In genomic region chr1:200923607-200924006, GRCh38 we compare ENCODE assay signal across 17 cellular contexts. TPM values are rescaled to one million over a fixed set of nuclear protein-coding genes. Genes with fewer than 3 reads are reported as not detected.
"Had no signal": no experiment of that assay in that cellular context is flagged by ENCODE, and none has a peak within 500 bp of the region (broad histone marks: within the 10 kb centered on the region; RNA-seq: fewer than 3 reads in every experiment).

No MANE protein-coding gene starts in this region.

- H3K4me1 ChIP-seq: breast epithelium, left lung, parathyroid adenoma, upper lobe of left lung had no signal

- H3K9ac ChIP-seq: parathyroid adenoma had no signal

- H2AFZ ChIP-seq: parathyroid adenoma had no signal

- H3K9me3 ChIP-seq: breast epithelium, left lung, upper lobe of left lung had no signal

- H3K4me3 ChIP-seq: breast epithelium, left lung, skin epidermis, upper lobe of left lung had no signal

- H3K27ac Mint-ChIP-seq: activated CD4-positive, alpha-beta T cell treated with anti-CD3 and anti-CD28 coated beads, Interleukin-2, amount 10 ng/mL, durations not matched to agents 7 days and 5 days; activated naive CD8-positive, alpha-beta T cell treated with anti-CD3 and anti-CD28 coated beads for 36 hours; naive thymus-derived CD4-positive, alpha-beta T cell; T-helper 2 cell treated with Interferon-gamma antibody and Interleukin-4, amounts not matched to agents 5 μg/mL and 100 μg/mL, for 36 hours had no signal

- FAIRE-seq: kidney had no signal

- H3K36me3 ChIP-seq: breast epithelium, left lung, upper lobe of left lung had no signal

- H3K27me3 Mint-ChIP-seq: activated naive CD8-positive, alpha-beta T cell treated with anti-CD3 and anti-CD28 coated beads for 36 hours had no signal

- ATAC-seq: left lung; naive thymus-derived CD4-positive, alpha-beta T cell; stimulated activated naive CD8-positive, alpha-beta T cell treated with anti-CD3 and anti-CD28 coated beads, Interleukin-15, Interleukin-2, amounts not matched to agents 100 U/mL and 50 U/mL, for 24 hours had no signal

- H3K79me2 ChIP-seq: parathyroid adenoma had no signal

- H3K27me3 ChIP-seq: breast epithelium, left lung, upper lobe of left lung had no signal

- H3K27ac ChIP-seq: breast epithelium, left lung, parathyroid adenoma, skin epidermis, upper lobe of left lung had no signal

- H3K36me3 Mint-ChIP-seq: activated naive CD8-positive, alpha-beta T cell treated with anti-CD3 and anti-CD28 coated beads for 36 hours; naive thymus-derived CD4-positive, alpha-beta T cell had no signal

- H3K4me3 Mint-ChIP-seq: activated CD4-positive, alpha-beta T cell treated with anti-CD3 and anti-CD28 coated beads, Interleukin-2, amount 10 ng/mL, durations not matched to agents 7 days and 5 days; activated naive CD8-positive, alpha-beta T cell treated with anti-CD3 and anti-CD28 coated beads for 36 hours; naive thymus-derived CD4-positive, alpha-beta T cell; T-helper 2 cell treated with Interferon-gamma antibody and Interleukin-4, amounts not matched to agents 5 μg/mL and 100 μg/mL, for 36 hours had no signal

- H3K9me3 Mint-ChIP-seq: activated CD4-positive, alpha-beta T cell treated with anti-CD3 and anti-CD28 coated beads, Interleukin-2, amount 10 ng/mL, durations not matched to agents 7 days and 5 days; activated naive CD8-positive, alpha-beta T cell treated with anti-CD3 and anti-CD28 coated beads for 36 hours; naive thymus-derived CD4-positive, alpha-beta T cell; T-helper 2 cell treated with Interferon-gamma antibody and Interleukin-4, amounts not matched to agents 5 μg/mL and 100 μg/mL, for 36 hours had no signal

- DNase-seq: activated CD4-positive, alpha-beta T cell treated with anti-CD3 and anti-CD28 coated beads, Interleukin-2, amount 10 ng/mL, durations not matched to agents 7 days and 5 days; activated CD4-positive, CD25-positive, alpha-beta regulatory T cell; activated CD8-positive, alpha-beta memory T cell treated with anti-CD3 and anti-CD28 coated beads for 24 hours; activated gamma-delta T cell treated with Interleukin-2 at 50 U/mL for 16 hours; activated naive CD8-positive, alpha-beta T cell treated with anti-CD3 and anti-CD28 coated beads for 36 hours; erythroblast; kidney; left lung; mammary epithelial cell; naive thymus-derived CD4-positive, alpha-beta T cell; stimulated activated naive CD8-positive, alpha-beta T cell treated with anti-CD3 and anti-CD28 coated beads, Interleukin-15, Interleukin-2, amounts not matched to agents 100 U/mL and 50 U/mL, for 24 hours; upper lobe of left lung had no signal

RNA-seq across cellular contexts. Expression of gene INAVA, which starts 28.9 kb away (rescaled TPM):
- total RNA-seq: activated CD4-positive, alpha-beta T cell treated with anti-CD3 and anti-CD28 coated beads, Interleukin-2, amount 10 ng/mL, durations not matched to agents 7 days and 5 days had no signal
- polyA plus RNA-seq: naive thymus-derived CD4-positive, alpha-beta T cell had no signal

RNA-seq across cellular contexts. Expression of gene GPR25, which starts 50.8 kb away (rescaled TPM):
- total RNA-seq: activated CD4-positive, alpha-beta T cell treated with anti-CD3 and anti-CD28 coated beads, Interleukin-2, amount 10 ng/mL, durations not matched to agents 7 days and 5 days; activated naive CD8-positive, alpha-beta T cell treated with anti-CD3 and anti-CD28 coated beads for 36 hours; cerebellum; mammary epithelial cell had no signal
- polyA plus RNA-seq: mammary epithelial cell had no signal
